8 cellular contexts compared by ENCODE assay signal in the genomic region with DNA sequence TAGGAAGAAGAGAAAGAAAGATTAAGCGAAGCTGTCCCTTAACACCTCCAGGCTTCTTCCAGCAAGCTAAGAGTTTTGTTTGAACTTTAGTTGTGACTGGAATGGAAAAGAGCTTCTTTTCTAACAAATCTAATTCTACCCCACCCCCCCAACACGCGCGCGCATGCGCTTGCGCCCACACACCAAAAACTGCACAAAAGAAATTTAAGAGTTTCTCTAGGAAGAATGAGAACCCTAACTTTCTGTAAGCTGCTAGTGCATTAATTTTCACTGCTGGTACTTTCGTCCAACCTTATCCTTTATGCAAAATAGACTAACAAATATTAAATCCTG. TPM values are rescaled to one million over a fixed set of nuclear protein-coding genes. Genes with fewer than 3 reads are reported as not detected.
DNase-seq lines count a peak whose midpoint lies in the region; ATAC-seq and TF ChIP-seq lines count a peak whose summit lies in the region.

No MANE protein-coding gene starts in this region.

- peaks cover 26% of the 10 kb centered on the region for H3K27me3 ChIP-seq in BE2C

- ATAC-seq in GM21529 (IDR thresholded peaks at IDR 0.05; ENCODE audit: unreplicated experiment), result no peak

- peaks cover 4% of the 10 kb centered on the region for H3K36me3 Mint-ChIP-seq in endothelial cell (ENCODE audit: low read depth, unreplicated experiment)
- no peaks in the 10 kb centered on the region for H3K36me3 Mint-ChIP-seq in nephron progenitor cell (ENCODE audit: low read depth)

- no peaks in the 10 kb centered on the region for H3K9me3 ChIP-seq in BE2C

- H3K27ac Mint-ChIP-seq in endothelial cell (ENCODE audit: unreplicated experiment) (no peak overlapping the region), nephron progenitor cell (no peak overlapping the region)

- H3K4me1 Mint-ChIP-seq in endothelial cell (ENCODE audit: unreplicated experiment), result peaks cover 4% of the 10 kb centered on the region
- H3K4me1 Mint-ChIP-seq in nephron progenitor cell, result peaks cover 14% of the 10 kb centered on the region

- H3K9me3 Mint-ChIP-seq in endothelial cell (ENCODE audit: unreplicated experiment) (no peaks in the 10 kb centered on the region), nephron progenitor cell (no peaks in the 10 kb centered on the region)

- DNase-seq in BE2C (no peak), M059J (ENCODE audit: low read depth) (peak; percentile 27), endothelial cell (ENCODE audit: low spot score) (peak; percentile 7), nephron progenitor cell (peak; percentile 34), GM19240 (ENCODE audit: insufficient read length, low spot score) (no peak), amniotic stem cell (lab: John Stamatoyannopoulos, UW) (no peak), NCI-H510A (lab: John Stamatoyannopoulos, UW) (no peak)

- peak overlapping the region; percentile 53 for H3K4me3 ChIP-seq in BE2C (ENCODE audit: low read depth, low read length)

- no peaks in the 10 kb centered on the region for H3K4me1 ChIP-seq in BE2C

- H3K27me3 Mint-ChIP-seq in endothelial cell (ENCODE audit: unreplicated experiment), result peaks cover 7% of the 10 kb centered on the region
- H3K27me3 Mint-ChIP-seq in nephron progenitor cell (ENCODE audit: low read depth, poor library complexity), result peaks cover 60% of the 10 kb centered on the region

- no peaks in the 10 kb centered on the region for H3K36me3 ChIP-seq in BE2C

- H3K4me3 Mint-ChIP-seq in endothelial cell (ENCODE audit: unreplicated experiment) (peak overlapping the region; percentile 89), nephron progenitor cell (peak overlapping the region; percentile 86)

- TF ChIP-seq CTCF in BE2C (IDR thresholded peaks at IDR 0.05; ENCODE audit: low read depth, low read length) (no peak), endothelial cell (IDR thresholded peaks at IDR 0.05; ENCODE audit: unreplicated experiment) (no peak), nephron progenitor cell (IDR thresholded peaks at IDR 0.05) (no peak)

RNA-seq across cellular contexts. Expression of a gene that starts 9.0 kb away (rescaled TPM):
- 2.1 TPM for polyA plus RNA-seq in BE2C (2012; ENCODE audit: insufficient read depth, insufficient read length, low read depth)
- total RNA-seq in M059J (2014; rRNA removed; shearing (Covaris generic)), result 1.4 and 3.1 TPM in 2 replicates
- total RNA-seq in endothelial cell (ENCODE audit: unreplicated experiment), result 6.4 TPM

Comparison
In these comparisons a context has a peak if more than half of its experiments do, and no peak if none do; other contexts are left out.
1. DNase-seq: peak in M059J (single experiment), endothelial cell (single experiment) and nephron progenitor cell (single experiment); none in BE2C (single experiment), GM19240 (single experiment), amniotic stem cell (single experiment) and NCI-H510A (single experiment).